In the genomic region with DNA sequence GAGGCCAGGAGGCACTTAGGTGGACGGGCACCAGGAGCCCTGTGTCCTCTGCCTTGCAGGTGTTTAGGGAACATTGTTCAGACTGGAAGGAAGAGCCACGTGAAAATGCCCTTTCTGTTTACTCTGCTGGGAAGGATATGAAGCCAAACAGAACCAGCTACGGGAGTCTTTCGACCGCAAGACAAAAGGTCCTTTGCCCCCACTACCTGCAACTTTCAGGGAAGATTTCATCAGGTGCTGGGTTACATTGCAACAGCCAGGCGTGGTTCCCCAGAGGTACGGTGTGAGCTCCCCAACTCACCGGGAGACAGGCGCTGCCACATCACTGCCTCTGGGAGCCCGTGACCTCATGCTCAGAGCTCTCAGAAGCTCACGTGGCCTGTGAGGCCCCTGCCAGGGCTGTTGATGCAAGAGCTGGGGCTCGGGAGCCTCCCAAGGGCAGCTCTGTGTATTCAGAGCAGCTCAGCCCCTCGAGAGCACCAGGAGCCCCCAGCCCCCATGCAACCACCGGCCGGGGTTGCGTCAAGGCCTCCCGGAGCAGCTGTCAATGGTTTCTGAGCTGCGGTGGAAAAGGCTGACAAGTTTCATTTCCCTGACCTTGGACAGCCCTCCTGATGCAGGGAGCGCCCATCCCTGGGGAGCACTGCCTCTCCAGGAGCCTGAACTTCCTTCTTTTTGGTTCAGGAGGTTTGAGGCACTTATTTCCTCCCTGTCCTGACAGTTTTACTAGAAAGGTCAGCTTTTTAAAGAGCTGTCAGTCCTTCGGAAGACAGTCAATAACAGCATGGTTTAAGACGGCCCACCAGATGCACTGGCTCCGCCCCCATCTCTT, we compare ENCODE assay signal across 9 cellular contexts. TPM values are rescaled to one million over a fixed set of nuclear protein-coding genes. Genes with fewer than 3 reads are reported as not detected.
DNase-seq lines count a peak whose midpoint lies in the region; ATAC-seq, FAIRE-seq and TF ChIP-seq lines count a peak whose summit lies in the region.
"Had no signal": no experiment of that assay in that cellular context is flagged by ENCODE, and none has a peak within 500 bp of the region (broad histone marks: within the 10 kb centered on the region; RNA-seq: fewer than 3 reads in every experiment).

No MANE protein-coding gene starts in this region.

- intact Hi-C loops in activated B cell treated with CpG ODN at 0.5 μM for 24 hours (cut with micrococcal nuclease), result no loop called here

- no peak for FAIRE-seq in urothelium cell line (lab: Jason Lieb, UNC)

- H3K4me1 Mint-ChIP-seq in activated B cell treated with CpG ODN at 0.5 μM for 24 hours, result peaks cover 53% of the 10 kb centered on the region

- TF ChIP-seq POLR2A in erythroblast (IDR thresholded peaks at IDR 0.05; ENCODE audit: low read length), result no peak

- no peaks in the 10 kb centered on the region for H3K36me3 Mint-ChIP-seq in activated B cell treated with CpG ODN at 0.5 μM for 24 hours (ENCODE audit: low read depth)
- H3K36me3 Mint-ChIP-seq: memory B cell had no signal

- POLR2A ChIA-PET in activated B cell treated with CpG ODN at 0.5 μM for 24 hours (lab: Charles Lee), result interaction anchor here (0.7 to 1.6 kb wide), 7 partner anchors 13 to 197 kb away, joined by 3 to 16 read pairs (median 5); partner anchors contain the start of genes CBX4 and CBX8

- ATAC-seq in activated B cell treated with CpG ODN at 0.5 μM for 24 hours (ENCODE audit: low read depth), result peak; percentile 9
- no peak for ATAC-seq in GM19035 (IDR thresholded peaks at IDR 0.05; ENCODE audit: unreplicated experiment)

- peaks cover 2% of the 10 kb centered on the region for H3K27me3 Mint-ChIP-seq in activated B cell treated with CpG ODN at 0.5 μM for 24 hours

- H3K4me3 Mint-ChIP-seq in activated B cell treated with CpG ODN at 0.5 μM for 24 hours, result peak overlapping the region; percentile 19

- CTCF ChIA-PET in activated B cell treated with CpG ODN at 0.5 μM for 24 hours (lab: Charles Lee), result interaction anchor here (1.0 to 3.3 kb wide), 7 partner anchors 12 to 252 kb away, joined by 3 to 13 read pairs (median 6); no protein-coding TSS in a partner anchor

- no peaks in the 10 kb centered on the region for H3K9me3 Mint-ChIP-seq in activated B cell treated with CpG ODN at 0.5 μM for 24 hours
- H3K9me3 Mint-ChIP-seq: memory B cell had no signal

- peak overlapping the region; percentile 73 for H3K27ac Mint-ChIP-seq in activated B cell treated with CpG ODN at 0.5 μM for 24 hours
- H3K27ac Mint-ChIP-seq: memory B cell had no signal

- TF ChIP-seq CTCF in activated B cell treated with CpG ODN at 0.5 μM for 24 hours (IDR thresholded peaks at IDR 0.05), result no peak

- DNase-seq in EH (ENCODE audit: low read depth) (peak; percentile 89), NCI-H146 (lab: John Stamatoyannopoulos, UW) (peak; percentile 70), activated B cell treated with CpG ODN at 0.5 μM for 24 hours (peak; percentile 37), erythroblast (lab: John Stamatoyannopoulos, UW) (peak; percentile 25 to 67), non-pigmented ciliary epithelial cell (ENCODE audit: low read depth) (peak; percentile 59), urothelium cell line (ENCODE audit: low spot score) (peak; percentile 78), AML-193 (lab: John Stamatoyannopoulos, UW) (no peak)

RNA-seq across cellular contexts. Expression of gene TBC1D16, which starts 42.1 kb away (rescaled TPM):
- 2.6 and 3.4 TPM in 2 replicates for total RNA-seq in activated B cell treated with CpG ODN at 0.5 μM for 24 hours

RNA-seq across cellular contexts. Expression of gene CCDC40, which starts 42.8 kb away (rescaled TPM):
- 0.46 and 0.55 TPM in 2 replicates for total RNA-seq in activated B cell treated with CpG ODN at 0.5 μM for 24 hours

Comparison
In these comparisons a context has a peak if more than half of its experiments do, and no peak if none do; other contexts are left out.
1. DNase-seq: peak in EH (single experiment), NCI-H146 (single experiment), activated B cell treated with CpG ODN at 0.5 μM for 24 hours (single experiment), erythroblast (2 of 2), non-pigmented ciliary epithelial cell (single experiment) and urothelium cell line (single experiment); none in AML-193 (0 of 2).